ENCODE assay signal across 9 cellular contexts in the genomic region with DNA sequence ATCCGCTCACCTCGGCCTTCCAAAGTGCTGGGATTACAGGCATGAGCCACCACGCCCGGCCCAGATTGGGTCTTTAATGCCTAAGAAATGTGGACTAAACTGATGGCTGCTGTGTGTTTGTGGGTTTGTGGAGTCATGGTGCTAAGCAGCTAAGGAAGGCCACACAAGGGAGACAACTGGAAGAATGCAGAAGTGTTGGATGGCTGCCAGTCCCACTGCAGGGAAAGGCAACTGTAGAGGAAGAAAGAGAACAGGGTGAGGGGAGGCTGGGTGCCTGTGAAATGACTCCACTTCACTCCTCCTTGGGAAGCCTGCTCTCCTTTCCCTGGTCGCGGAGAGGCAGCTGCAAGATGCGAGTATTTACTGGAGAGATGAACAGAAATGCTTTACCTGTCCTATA. TPM values are rescaled to one million over a fixed set of nuclear protein-coding genes. Genes with fewer than 3 reads are reported as not detected.
DNase-seq lines count a peak whose midpoint lies in the region; ATAC-seq and FAIRE-seq lines count a peak whose summit lies in the region.
"Had no signal": no experiment of that assay in that cellular context is flagged by ENCODE, and none has a peak within 500 bp of the region (broad histone marks: within the 10 kb centered on the region; RNA-seq: fewer than 3 reads in every experiment).

No MANE protein-coding gene starts in this region.

- no peak for FAIRE-seq in HTR-8/SVneo (lab: Jason Lieb, UNC)

- ATAC-seq in HG03280 (IDR thresholded peaks at IDR 0.05; ENCODE audit: unreplicated experiment) (no peak), GM21619 (IDR thresholded peaks at IDR 0.05; ENCODE audit: unreplicated experiment) (no peak)

- peak; percentile 69 for DNase-seq in Daoy (ENCODE audit: low read depth)
- DNase-seq in NCI-H226: peak; percentile 63
- DNase-seq in dedifferentiated amniotic fluid mesenchymal stem cell (ENCODE audit: extremely low spot score): peak; percentile 16
- DNase-seq in myocyte (ENCODE audit: low read depth): peak; percentile 93
- DNase-seq in NCI-H524 (lab: John Stamatoyannopoulos, UW): no peak
- DNase-seq in HTR-8/SVneo (ENCODE audit: insufficient read length, low spot score): no peak
- DNase-seq: NCI-H1694 treated with DMSO at 0.1 percent for 48 hours had no signal

RNA-seq across cellular contexts. Expression of a gene that starts 23.5 kb away (rescaled TPM):
- total RNA-seq in Daoy (2014; rRNA removed; shearing (Covaris generic)): 16.4 and 20.2 TPM in 2 replicates
- 24.6 and 26.6 TPM in 2 replicates for total RNA-seq in myocyte
- 16.0 TPM for polyA plus RNA-seq in myocyte (2012)

Comparison
In these comparisons a context has a peak if more than half of its experiments do, and no peak if none do; other contexts are left out.
1. DNase-seq: peak in Daoy (single experiment), NCI-H226 (single experiment), dedifferentiated amniotic fluid mesenchymal stem cell (single experiment) and myocyte (single experiment); none in NCI-H524 (0 of 2) and HTR-8/SVneo (single experiment).